1 cellular context compared by ENCODE assay signal in genomic region chr2:150997702-150998480, GRCh38.
TF ChIP-seq lines count a peak whose summit lies in the region.

No MANE protein-coding gene starts in this region.

TF ChIP-seq in IMR-90, 13 proteins besides CTCF, POLR2A, EP300 and RAD21:
- TF ChIP-seq NFE2L2 (IDR thresholded peaks at IDR 0.05; ENCODE audit: low read depth, low read length) = no peak
- TF ChIP-seq MAZ (IDR thresholded peaks at IDR 0.05; ENCODE audit: borderline replicate concordance, low read depth, low read length) = no peak
- no peak for TF ChIP-seq CHD1 (IDR thresholded peaks at IDR 0.05; ENCODE audit: low read depth, low read length)
- no peak for TF ChIP-seq BHLHE40 (IDR thresholded peaks at IDR 0.05; ENCODE audit: low read depth, low read length)
- TF ChIP-seq MAFK (IDR thresholded peaks at IDR 0.05; ENCODE audit: low read depth, low read length) = no peak
- TF ChIP-seq SMC3 (IDR thresholded peaks at IDR 0.05; ENCODE audit: low read depth, low read length) = no peak
- TF ChIP-seq MXI1 (IDR thresholded peaks at IDR 0.05; ENCODE audit: borderline replicate concordance, low read depth, low read length) = no peak
- no peak for TF ChIP-seq RFX5 (IDR thresholded peaks at IDR 0.05; ENCODE audit: low read depth, low read length)
- TF ChIP-seq, protein P1, sequence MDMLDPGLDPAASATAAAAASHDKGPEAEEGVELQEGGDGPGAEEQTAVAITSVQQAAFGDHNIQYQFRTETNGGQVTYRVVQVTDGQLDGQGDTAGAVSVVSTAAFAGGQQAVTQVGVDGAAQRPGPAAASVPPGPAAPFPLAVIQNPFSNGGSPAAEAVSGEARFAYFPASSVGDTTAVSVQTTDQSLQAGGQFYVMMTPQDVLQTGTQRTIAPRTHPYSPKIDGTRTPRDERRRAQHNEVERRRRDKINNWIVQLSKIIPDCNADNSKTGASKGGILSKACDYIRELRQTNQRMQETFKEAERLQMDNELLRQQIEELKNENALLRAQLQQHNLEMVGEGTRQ (IDR thresholded peaks at IDR 0.05; ENCODE audit: low read depth, low read length) = no peak
- TF ChIP-seq CEBPB (IDR thresholded peaks at IDR 0.05; ENCODE audit: low read depth, low read length) = no peak
- TF ChIP-seq FOS (IDR thresholded peaks at IDR 0.05; ENCODE audit: low read depth, low read length) = no peak
- TF ChIP-seq, protein P2, sequence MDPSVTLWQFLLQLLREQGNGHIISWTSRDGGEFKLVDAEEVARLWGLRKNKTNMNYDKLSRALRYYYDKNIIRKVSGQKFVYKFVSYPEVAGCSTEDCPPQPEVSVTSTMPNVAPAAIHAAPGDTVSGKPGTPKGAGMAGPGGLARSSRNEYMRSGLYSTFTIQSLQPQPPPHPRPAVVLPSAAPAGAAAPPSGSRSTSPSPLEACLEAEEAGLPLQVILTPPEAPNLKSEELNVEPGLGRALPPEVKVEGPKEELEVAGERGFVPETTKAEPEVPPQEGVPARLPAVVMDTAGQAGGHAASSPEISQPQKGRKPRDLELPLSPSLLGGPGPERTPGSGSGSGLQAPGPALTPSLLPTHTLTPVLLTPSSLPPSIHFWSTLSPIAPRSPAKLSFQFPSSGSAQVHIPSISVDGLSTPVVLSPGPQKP (IDR thresholded peaks at IDR 0.05; ENCODE audit: borderline replicate concordance, low read depth, low read length) = no peak
- no peak for TF ChIP-seq RCOR1 (IDR thresholded peaks at IDR 0.05; ENCODE audit: insufficient replicate concordance, low read length)
